1 cellular context compared by ENCODE assay signal in the genomic region with DNA sequence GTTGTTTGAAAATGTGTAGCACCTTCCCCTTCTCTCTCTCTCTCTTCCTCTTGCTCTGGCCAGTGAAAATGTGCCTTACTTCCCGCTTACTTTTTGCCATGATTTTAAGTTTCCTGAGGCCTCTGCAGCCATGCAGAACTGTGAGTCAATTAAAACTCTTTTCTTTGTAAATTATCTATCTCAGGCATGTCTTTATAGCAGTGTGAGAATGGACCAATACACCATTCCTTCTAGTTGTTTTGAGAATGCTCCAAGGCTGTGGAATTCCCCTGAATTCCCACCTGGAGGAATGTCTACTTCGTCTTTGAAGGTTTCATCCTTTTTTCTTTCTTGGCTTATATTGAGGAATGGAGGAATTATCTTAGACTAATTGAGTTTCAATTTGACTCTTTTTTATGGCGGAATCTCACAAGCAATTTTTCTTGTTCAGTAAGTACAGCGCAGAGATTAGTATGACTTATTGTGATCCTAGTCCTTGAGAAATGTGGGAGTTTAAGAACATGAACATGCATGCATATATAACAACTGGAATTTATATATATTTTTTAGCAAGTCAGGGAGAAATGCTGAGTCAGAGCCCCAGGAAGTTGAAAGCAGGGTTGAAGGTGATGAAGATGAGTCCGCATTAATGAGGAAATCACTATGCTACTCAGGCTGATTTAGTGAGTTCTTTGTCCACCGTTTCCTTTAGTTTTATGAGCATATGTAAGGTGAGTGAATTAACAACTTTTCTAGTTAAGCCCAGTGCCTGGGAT.
TF ChIP-seq lines count a peak whose summit lies in the region.

No MANE protein-coding gene starts in this region.

TF ChIP-seq in GM23338, 12 proteins besides CTCF, POLR2A, EP300 and RAD21 (continued from another document):
- TF ChIP-seq, protein P1, sequence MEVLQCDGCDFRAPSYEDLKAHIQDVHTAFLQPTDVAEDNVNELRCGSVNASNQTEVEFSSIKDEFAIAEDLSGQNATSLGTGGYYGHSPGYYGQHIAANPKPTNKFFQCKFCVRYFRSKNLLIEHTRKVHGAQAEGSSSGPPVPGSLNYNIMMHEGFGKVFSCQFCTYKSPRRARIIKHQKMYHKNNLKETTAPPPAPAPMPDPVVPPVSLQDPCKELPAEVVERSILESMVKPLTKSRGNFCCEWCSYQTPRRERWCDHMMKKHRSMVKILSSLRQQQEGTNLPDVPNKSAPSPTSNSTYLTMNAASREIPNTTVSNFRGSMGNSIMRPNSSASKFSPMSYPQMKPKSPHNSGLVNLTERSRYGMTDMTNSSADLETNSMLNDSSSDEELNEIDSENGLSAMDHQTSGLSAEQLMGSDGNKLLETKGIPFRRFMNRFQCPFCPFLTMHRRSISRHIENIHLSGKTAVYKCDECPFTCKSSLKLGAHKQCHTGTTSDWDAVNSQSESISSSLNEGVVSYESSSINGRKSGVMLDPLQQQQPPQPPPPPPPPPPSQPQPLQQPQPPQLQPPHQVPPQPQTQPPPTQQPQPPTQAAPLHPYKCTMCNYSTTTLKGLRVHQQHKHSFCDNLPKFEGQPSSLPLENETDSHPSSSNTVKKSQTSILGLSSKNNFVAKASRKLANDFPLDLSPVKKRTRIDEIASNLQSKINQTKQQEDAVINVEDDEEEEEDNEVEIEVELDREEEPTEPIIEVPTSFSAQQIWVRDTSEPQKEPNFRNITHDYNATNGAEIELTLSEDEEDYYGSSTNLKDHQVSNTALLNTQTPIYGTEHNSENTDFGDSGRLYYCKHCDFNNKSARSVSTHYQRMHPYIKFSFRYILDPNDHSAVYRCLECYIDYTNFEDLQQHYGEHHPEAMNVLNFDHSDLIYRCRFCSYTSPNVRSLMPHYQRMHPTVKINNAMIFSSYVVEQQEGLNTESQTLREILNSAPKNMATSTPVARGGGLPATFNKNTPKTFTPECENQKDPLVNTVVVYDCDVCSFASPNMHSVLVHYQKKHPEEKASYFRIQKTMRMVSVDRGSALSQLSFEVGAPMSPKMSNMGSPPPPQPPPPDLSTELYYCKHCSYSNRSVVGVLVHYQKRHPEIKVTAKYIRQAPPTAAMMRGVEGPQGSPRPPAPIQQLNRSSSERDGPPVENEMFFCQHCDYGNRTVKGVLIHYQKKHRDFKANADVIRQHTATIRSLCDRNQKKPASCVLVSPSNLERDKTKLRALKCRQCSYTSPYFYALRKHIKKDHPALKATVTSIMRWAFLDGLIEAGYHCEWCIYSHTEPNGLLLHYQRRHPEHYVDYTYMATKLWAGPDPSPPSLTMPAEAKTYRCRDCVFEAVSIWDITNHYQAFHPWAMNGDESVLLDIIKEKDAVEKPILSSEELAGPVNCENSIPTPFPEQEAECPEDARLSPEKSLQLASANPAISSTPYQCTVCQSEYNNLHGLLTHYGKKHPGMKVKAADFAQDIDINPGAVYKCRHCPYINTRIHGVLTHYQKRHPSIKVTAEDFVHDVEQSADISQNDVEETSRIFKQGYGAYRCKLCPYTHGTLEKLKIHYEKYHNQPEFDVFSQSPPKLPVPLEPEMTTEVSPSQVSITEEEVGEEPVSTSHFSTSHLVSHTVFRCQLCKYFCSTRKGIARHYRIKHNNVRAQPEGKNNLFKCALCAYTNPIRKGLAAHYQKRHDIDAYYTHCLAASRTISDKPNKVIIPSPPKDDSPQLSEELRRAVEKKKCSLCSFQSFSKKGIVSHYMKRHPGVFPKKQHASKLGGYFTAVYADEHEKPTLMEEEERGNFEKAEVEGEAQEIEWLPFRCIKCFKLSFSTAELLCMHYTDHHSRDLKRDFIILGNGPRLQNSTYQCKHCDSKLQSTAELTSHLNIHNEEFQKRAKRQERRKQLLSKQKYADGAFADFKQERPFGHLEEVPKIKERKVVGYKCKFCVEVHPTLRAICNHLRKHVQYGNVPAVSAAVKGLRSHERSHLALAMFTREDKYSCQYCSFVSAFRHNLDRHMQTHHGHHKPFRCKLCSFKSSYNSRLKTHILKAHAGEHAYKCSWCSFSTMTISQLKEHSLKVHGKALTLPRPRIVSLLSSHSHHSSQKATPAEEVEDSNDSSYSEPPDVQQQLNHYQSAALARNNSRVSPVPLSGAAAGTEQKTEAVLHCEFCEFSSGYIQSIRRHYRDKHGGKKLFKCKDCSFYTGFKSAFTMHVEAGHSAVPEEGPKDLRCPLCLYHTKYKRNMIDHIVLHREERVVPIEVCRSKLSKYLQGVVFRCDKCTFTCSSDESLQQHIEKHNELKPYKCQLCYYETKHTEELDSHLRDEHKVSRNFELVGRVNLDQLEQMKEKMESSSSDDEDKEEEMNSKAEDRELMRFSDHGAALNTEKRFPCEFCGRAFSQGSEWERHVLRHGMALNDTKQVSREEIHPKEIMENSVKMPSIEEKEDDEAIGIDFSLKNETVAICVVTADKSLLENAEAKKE (CRISPR knock-in tag; IDR thresholded peaks at IDR 0.05): no peak
- TF ChIP-seq ZNF331 (CRISPR knock-in tag; IDR thresholded peaks at IDR 0.05; ENCODE audit: low read depth) (no peak), POLR2AphosphoS5 (IDR thresholded peaks at IDR 0.05; ENCODE audit: low read depth) (no peak), EZH2phosphoT487 (IDR thresholded peaks at IDR 0.05; ENCODE audit: unreplicated experiment) (no peak), EZH2 (IDR thresholded peaks at IDR 0.05; ENCODE audit: low read depth, unreplicated experiment) (no peak), JUNB (IDR thresholded peaks at IDR 0.05; ENCODE audit: unreplicated experiment) (no peak), ETS1 (IDR thresholded peaks at IDR 0.05) (no peak)
- TF ChIP-seq, protein P2, sequence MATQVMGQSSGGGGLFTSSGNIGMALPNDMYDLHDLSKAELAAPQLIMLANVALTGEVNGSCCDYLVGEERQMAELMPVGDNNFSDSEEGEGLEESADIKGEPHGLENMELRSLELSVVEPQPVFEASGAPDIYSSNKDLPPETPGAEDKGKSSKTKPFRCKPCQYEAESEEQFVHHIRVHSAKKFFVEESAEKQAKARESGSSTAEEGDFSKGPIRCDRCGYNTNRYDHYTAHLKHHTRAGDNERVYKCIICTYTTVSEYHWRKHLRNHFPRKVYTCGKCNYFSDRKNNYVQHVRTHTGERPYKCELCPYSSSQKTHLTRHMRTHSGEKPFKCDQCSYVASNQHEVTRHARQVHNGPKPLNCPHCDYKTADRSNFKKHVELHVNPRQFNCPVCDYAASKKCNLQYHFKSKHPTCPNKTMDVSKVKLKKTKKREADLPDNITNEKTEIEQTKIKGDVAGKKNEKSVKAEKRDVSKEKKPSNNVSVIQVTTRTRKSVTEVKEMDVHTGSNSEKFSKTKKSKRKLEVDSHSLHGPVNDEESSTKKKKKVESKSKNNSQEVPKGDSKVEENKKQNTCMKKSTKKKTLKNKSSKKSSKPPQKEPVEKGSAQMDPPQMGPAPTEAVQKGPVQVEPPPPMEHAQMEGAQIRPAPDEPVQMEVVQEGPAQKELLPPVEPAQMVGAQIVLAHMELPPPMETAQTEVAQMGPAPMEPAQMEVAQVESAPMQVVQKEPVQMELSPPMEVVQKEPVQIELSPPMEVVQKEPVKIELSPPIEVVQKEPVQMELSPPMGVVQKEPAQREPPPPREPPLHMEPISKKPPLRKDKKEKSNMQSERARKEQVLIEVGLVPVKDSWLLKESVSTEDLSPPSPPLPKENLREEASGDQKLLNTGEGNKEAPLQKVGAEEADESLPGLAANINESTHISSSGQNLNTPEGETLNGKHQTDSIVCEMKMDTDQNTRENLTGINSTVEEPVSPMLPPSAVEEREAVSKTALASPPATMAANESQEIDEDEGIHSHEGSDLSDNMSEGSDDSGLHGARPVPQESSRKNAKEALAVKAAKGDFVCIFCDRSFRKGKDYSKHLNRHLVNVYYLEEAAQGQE (IDR thresholded peaks at IDR 0.05; ENCODE audit: unreplicated experiment): no peak
TF ChIP-seq in GM23338: peak in this region for 0.
